In genomic region chr2:117137371-117137770, GRCh38 we compare ENCODE assay signal across 16 cellular contexts.
DNase-seq lines count a peak whose midpoint lies in the region; FAIRE-seq and TF ChIP-seq lines count a peak whose summit lies in the region.
"Had no signal": no experiment of that assay in that cellular context is flagged by ENCODE, and none has a peak within 500 bp of the region (broad histone marks: within the 10 kb centered on the region; RNA-seq: fewer than 3 reads in every experiment).

No MANE protein-coding gene starts in this region.

- no peaks in the 10 kb centered on the region for H3K4me1 ChIP-seq in MM.1S (ENCODE audit: low read length)
- H3K4me1 ChIP-seq: A549, BE2C, HAP-1 had no signal

- CTCF ChIA-PET in RWPE1 (lab: Yijun Ruan, JAX): interaction anchor here (0.6 kb wide), 1 partner anchor 152 kb away, joined by 3 read pairs; no protein-coding TSS in a partner anchor

- H4K20me1 ChIP-seq in MM.1S (ENCODE audit: insufficient read depth, low read length): no peaks in the 10 kb centered on the region

- FAIRE-seq in urothelium cell line (lab: Jason Lieb, UNC): no peak
- FAIRE-seq: A549, D721Med, H1, HepG2, HTR-8/SVneo had no signal

- H3K27ac ChIP-seq in RWPE1 (no peak overlapping the region), MM.1S (ENCODE audit: low read length) (no peak overlapping the region)
- H3K27ac ChIP-seq: A549, C4-2B had no signal

- no peak overlapping the region for H2AFZ ChIP-seq in MM.1S (ENCODE audit: low read length)

- H3K9me3 ChIP-seq in MM.1S (replicated peaks; ENCODE audit: insufficient read depth, low read length): no peaks in the 10 kb centered on the region
- H3K9me3 ChIP-seq: A549, BE2C, HAP-1 had no signal

- no peak overlapping the region for H3K4me2 ChIP-seq in MM.1S (ENCODE audit: low read depth, low read length)
- H3K4me2 ChIP-seq: A549 had no signal

- H3K4me3 ChIP-seq in MM.1S (ENCODE audit: low read length): no peak overlapping the region
- H3K4me3 ChIP-seq: A549, HAP-1 had no signal

- TF ChIP-seq CTCF in RWPE1 (conservative IDR thresholded peaks at IDR 0.05; ENCODE audit: low read depth) (no peak), MM.1S (IDR thresholded peaks at IDR 0.05; ENCODE audit: low read length) (no peak)

- no peak overlapping the region for H3K9ac ChIP-seq in MM.1S (ENCODE audit: low read length)

- no peaks in the 10 kb centered on the region for H3K79me2 ChIP-seq in MM.1S (ENCODE audit: low read length)

- POLR2A ChIA-PET in RWPE1 (lab: Yijun Ruan, JAX; ENCODE audit: low non-redundant PET): no interaction called here

- DNase-seq in DMS53 (lab: John Stamatoyannopoulos, UW) (peak; percentile 49), HT1080 (ENCODE audit: low read depth) (peak; percentile 63), RWPE1 (ENCODE audit: low spot score) (peak; percentile 7), urothelium cell line (ENCODE audit: low spot score) (peak; percentile 51), NCI-H446 treated with DMSO at 0.1 percent for 48 hours (lab: John Stamatoyannopoulos, UW) (no peak), MM.1S (no peak)
- DNase-seq: BE2C; CD4-positive, alpha-beta memory T cell; COR-L47 had no signal

- H3F3A ChIP-seq in MM.1S (ENCODE audit: insufficient read depth, low read length): no peaks in the 10 kb centered on the region

- no peaks in the 10 kb centered on the region for H3K27me3 ChIP-seq in MM.1S (replicated peaks; ENCODE audit: insufficient read depth, low read length)
- H3K27me3 ChIP-seq: BE2C had no signal

- H3K9me2 ChIP-seq in MM.1S (replicated peaks; ENCODE audit: insufficient read depth, low read length): no peaks in the 10 kb centered on the region

- no peaks in the 10 kb centered on the region for H3K36me3 ChIP-seq in MM.1S (replicated peaks; ENCODE audit: insufficient read depth, low read length)
- H3K36me3 ChIP-seq: BE2C, HAP-1 had no signal

Comparison
In these comparisons a context has a peak if more than half of its experiments do, and no peak if none do; other contexts are left out.
1. DNase-seq: peak in DMS53 (single experiment), HT1080 (single experiment), RWPE1 (single experiment) and urothelium cell line (single experiment); none in NCI-H446 treated with DMSO at 0.1 percent for 48 hours (single experiment) and MM.1S (single experiment).